Comparison of ENCODE assay signal across 8 cellular contexts in genomic region chr16:56317998-56318912, GRCh38.
DNase-seq lines count a peak whose midpoint lies in the region; ATAC-seq and TF ChIP-seq lines count a peak whose summit lies in the region.

No MANE protein-coding gene starts in this region.

- TF ChIP-seq CTCF in AG09319 (IDR thresholded peaks at IDR 0.05; ENCODE audit: low read depth, low read length) (peak; percentile 95), lower leg skin (IDR thresholded peaks at IDR 0.05) (no peak)

- peaks cover 5% of the 10 kb centered on the region for H3K4me1 ChIP-seq in ectodermal cell (ENCODE audit: control insufficient read depth, insufficient read depth, low read length)

- H3K36me3 ChIP-seq in ectodermal cell (ENCODE audit: control insufficient read depth, insufficient read depth, low read length) = no peaks in the 10 kb centered on the region

- peak overlapping the region; percentile 25 for H3K4me3 ChIP-seq in ectodermal cell (ENCODE audit: insufficient read depth, low read depth, low read length)
- H3K4me3 ChIP-seq in lower leg skin (ENCODE audit: low read depth, poor library complexity, severe bottlenecking) = no peak overlapping the region

- no peak for TF ChIP-seq POLR2A in lower leg skin (IDR thresholded peaks at IDR 0.05)

- intact Hi-C loops in lower leg skin (cut with DNase I; ENCODE audit: low total_unique reads) = loop anchor here (5.0 kb wide), 1 partner anchor 371 kb away; no protein-coding TSS in a partner anchor

- ATAC-seq in GM18907 (IDR thresholded peaks at IDR 0.05; ENCODE audit: unreplicated experiment) = peak; percentile 89
- ATAC-seq in HG03175 (IDR thresholded peaks at IDR 0.05; ENCODE audit: unreplicated experiment) = peak; percentile 94

- 27 to 29% methylated on average over 29 of the region's 29 CpGs for WGBS in ectodermal cell, 2 experiments
- 24 to 33% methylated on average over 9 to 26 of the region's 29 CpGs for WGBS in lower leg skin, 2 donors

- H3K27me3 ChIP-seq in ectodermal cell (ENCODE audit: control insufficient read depth, insufficient read depth, low read length, poor library complexity, severe bottlenecking) = peaks cover 10% of the 10 kb centered on the region

- peak; percentile 52 for DNase-seq in AG09319 (ENCODE audit: extremely low read depth, low read depth)
- peak; percentile 44 for DNase-seq in NCI-H748 treated with DMSO at 0.1 percent for 48 hours (lab: John Stamatoyannopoulos, UW)
- DNase-seq in activated CD8-positive, alpha-beta memory T cell treated with anti-CD3 and anti-CD28 coated beads for 1 hour (ENCODE audit: extremely low read depth in 1 of 2, low read depth in 1 of 2) = peak; percentile 34 to 61
- DNase-seq in lower leg skin (ENCODE audit: low spot score in 2 of 2) = peak; percentile 70 to 96
- peak; percentile 60 to 72 (median 64) for DNase-seq in stimulated activated CD4-positive, alpha-beta T cell treated with anti-CD3 and anti-CD28 coated beads, TNF-alpha, amount 100 ng/mL, for 24 hours (ENCODE audit: low read depth in 3 of 3)

- H3K9me3 ChIP-seq in ectodermal cell (ENCODE audit: control insufficient read depth, low read length) = no peaks in the 10 kb centered on the region

- H3K27ac ChIP-seq in ectodermal cell (ENCODE audit: insufficient read depth, low read depth, low read length, poor library complexity, severe bottlenecking) = no peak overlapping the region
